ENCODE assay signal across 19 cellular contexts in genomic region chr6:31979238-31979898, GRCh38. TPM values are rescaled to one million over a fixed set of nuclear protein-coding genes. Genes with fewer than 3 reads are reported as not detected.
DNase-seq lines count a peak whose midpoint lies in the region; ATAC-seq lines count a peak whose summit lies in the region.
"Had no signal": no experiment of that assay in that cellular context is flagged by ENCODE, and none has a peak within 500 bp of the region (broad histone marks: within the 10 kb centered on the region; RNA-seq: fewer than 3 reads in every experiment).

No MANE protein-coding gene starts in this region.

- no peaks in the 10 kb centered on the region for H3K36me3 Mint-ChIP-seq in activated naive CD8-positive, alpha-beta T cell
- H3K36me3 Mint-ChIP-seq in activated naive CD8-positive, alpha-beta T cell treated with anti-CD3 and anti-CD28 coated beads, Interleukin-2, amount 50 U/mL, for 24 hours (ENCODE audit: low read depth): peaks cover 6% of the 10 kb centered on the region
- peaks cover 2% of the 10 kb centered on the region for H3K36me3 Mint-ChIP-seq in T-helper 17 cell (ENCODE audit: low read depth)
- H3K36me3 Mint-ChIP-seq in dendritic cell treated with granulocyte-macrophage colony-stimulating factor and Interleukin-4, amounts not matched to agents 40 ng/mL and 50 ng/mL, for 4 days (ENCODE audit: low read depth): peaks cover 44% of the 10 kb centered on the region

- peaks cover 19% of the 10 kb centered on the region for H3K4me1 Mint-ChIP-seq in activated naive CD8-positive, alpha-beta T cell (ENCODE audit: low read depth)
- H3K4me1 Mint-ChIP-seq in activated naive CD8-positive, alpha-beta T cell treated with anti-CD3 and anti-CD28 coated beads, Interleukin-2, amount 50 U/mL, for 24 hours: peaks cover 3% of the 10 kb centered on the region
- H3K4me1 Mint-ChIP-seq in T-helper 17 cell: peaks cover 9% of the 10 kb centered on the region
- H3K4me1 Mint-ChIP-seq in dendritic cell treated with granulocyte-macrophage colony-stimulating factor and Interleukin-4, amounts not matched to agents 40 ng/mL and 50 ng/mL, for 4 days (ENCODE audit: low read depth): peaks cover 6% of the 10 kb centered on the region
- H3K4me1 Mint-ChIP-seq: GM23338, IgD-negative memory B cell had no signal

- intact Hi-C loops in dendritic cell treated with granulocyte-macrophage colony-stimulating factor and Interleukin-4, amounts not matched to agents 40 ng/mL and 50 ng/mL, for 4 days (cut with micrococcal nuclease): no loop called here
- intact Hi-C loops in head of caudate nucleus (cut with DNase I): no loop called here

- H3K27me3 Mint-ChIP-seq in activated naive CD8-positive, alpha-beta T cell: no peaks in the 10 kb centered on the region
- no peaks in the 10 kb centered on the region for H3K27me3 Mint-ChIP-seq in activated naive CD8-positive, alpha-beta T cell treated with anti-CD3 and anti-CD28 coated beads, Interleukin-2, amount 50 U/mL, for 24 hours
- no peaks in the 10 kb centered on the region for H3K27me3 Mint-ChIP-seq in T-helper 17 cell
- H3K27me3 Mint-ChIP-seq in dendritic cell treated with granulocyte-macrophage colony-stimulating factor and Interleukin-4, amounts not matched to agents 40 ng/mL and 50 ng/mL, for 4 days: no peaks in the 10 kb centered on the region
- H3K27me3 Mint-ChIP-seq: IgD-negative memory B cell, type B pancreatic cell had no signal

- no peak for ATAC-seq in activated naive CD8-positive, alpha-beta T cell treated with anti-CD3 and anti-CD28 coated beads, Interleukin-2, amount 50 U/mL, for 24 hours
- ATAC-seq in T-helper 17 cell (no peak), HG02870 (IDR thresholded peaks at IDR 0.05; ENCODE audit: unreplicated experiment) (no peak)
- ATAC-seq: GM23338, mucosa of descending colon had no signal

- no peaks in the 10 kb centered on the region for H3K9me3 Mint-ChIP-seq in activated naive CD8-positive, alpha-beta T cell (ENCODE audit: low read depth)
- H3K9me3 Mint-ChIP-seq in activated naive CD8-positive, alpha-beta T cell treated with anti-CD3 and anti-CD28 coated beads, Interleukin-2, amount 50 U/mL, for 24 hours: no peaks in the 10 kb centered on the region
- no peaks in the 10 kb centered on the region for H3K9me3 Mint-ChIP-seq in dendritic cell treated with granulocyte-macrophage colony-stimulating factor and Interleukin-4, amounts not matched to agents 40 ng/mL and 50 ng/mL, for 4 days
- H3K9me3 Mint-ChIP-seq: IgD-negative memory B cell, type B pancreatic cell had no signal

- no peak for DNase-seq in activated naive CD8-positive, alpha-beta T cell treated with anti-CD3 and anti-CD28 coated beads, Interleukin-2, amount 50 U/mL, for 24 hours
- no peak for DNase-seq in T-helper 17 cell
- DNase-seq in ureter (ENCODE audit: low spot score): peak; percentile 22
- DNase-seq in stimulated activated CD4-positive, alpha-beta T cell treated with anti-CD3 and anti-CD28 coated beads, Interleukin-2, amount 100 ng/mL, for 48 hours: no peak
- no peak for DNase-seq in head of caudate nucleus
- DNase-seq: COR-L47; NCI-H2029; nucleus accumbens; stimulated activated CD4-positive, alpha-beta T cell treated with anti-CD3 and anti-CD28 coated beads, Interleukin-15, amount 100 ng/mL, for 24 hours; stimulated activated naive CD4-positive, alpha-beta T cell had no signal

- H3K9me3 ChIP-seq in T-helper 17 cell (ENCODE audit: control insufficient read depth, low read length, poor library complexity, severe bottlenecking): no peaks in the 10 kb centered on the region
- H3K9me3 ChIP-seq: mucosa of descending colon, right atrium auricular region had no signal

- H3K4me3 Mint-ChIP-seq in activated naive CD8-positive, alpha-beta T cell: no peak overlapping the region
- H3K4me3 Mint-ChIP-seq in activated naive CD8-positive, alpha-beta T cell treated with anti-CD3 and anti-CD28 coated beads, Interleukin-2, amount 50 U/mL, for 24 hours: no peak overlapping the region
- peak overlapping the region; percentile 36 for H3K4me3 Mint-ChIP-seq in T-helper 17 cell
- no peak overlapping the region for H3K4me3 Mint-ChIP-seq in dendritic cell treated with granulocyte-macrophage colony-stimulating factor and Interleukin-4, amounts not matched to agents 40 ng/mL and 50 ng/mL, for 4 days
- H3K4me3 Mint-ChIP-seq: GM23338, type B pancreatic cell had no signal

- peak overlapping the region; percentile 89 for H3K27ac Mint-ChIP-seq in activated naive CD8-positive, alpha-beta T cell
- no peak overlapping the region for H3K27ac Mint-ChIP-seq in activated naive CD8-positive, alpha-beta T cell treated with anti-CD3 and anti-CD28 coated beads, Interleukin-2, amount 50 U/mL, for 24 hours
- no peak overlapping the region for H3K27ac Mint-ChIP-seq in T-helper 17 cell
- peak overlapping the region; percentile 45 for H3K27ac Mint-ChIP-seq in dendritic cell treated with granulocyte-macrophage colony-stimulating factor and Interleukin-4, amounts not matched to agents 40 ng/mL and 50 ng/mL, for 4 days
- H3K27ac Mint-ChIP-seq: GM23338, type B pancreatic cell had no signal

RNA-seq across cellular contexts. Expression of gene C4A, which starts 2.5 kb away (rescaled TPM):
- total RNA-seq in T-helper 17 cell (1 to 10 TPM; 3.8 to 5.4 TPM), ureter (71.1 TPM)

RNA-seq across cellular contexts. Expression of gene DXO, which starts 7.4 kb away (rescaled TPM):
- total RNA-seq in T-helper 17 cell: 10 to 100 TPM; 31.9 to 35.0 TPM
- 29.3 TPM for total RNA-seq in ureter

RNA-seq across cellular contexts. Expression of gene SKIC2, which starts 20.4 kb away (rescaled TPM):
- 10 to 100 TPM; 85.5 to 94.5 TPM for total RNA-seq in T-helper 17 cell
- 73.7 TPM for total RNA-seq in ureter

RNA-seq across cellular contexts. Expression of gene NELFE, which starts 20.6 kb away (rescaled TPM):
- total RNA-seq in T-helper 17 cell (10 to 100 TPM; 45.8 to 46.2 TPM), ureter (59.6 TPM)

RNA-seq across cellular contexts. Expression of gene CFB, which starts 33.5 kb away (rescaled TPM):
- total RNA-seq in T-helper 17 cell (under 1 TPM in 1 of 2 donors, not detected in 1; 0.65 TPM), ureter (41.4 TPM)
- total RNA-seq: GM23338, NCI-H460 had no signal

Comparison
In these comparisons a context has a peak if more than half of its experiments do, and no peak if none do; other contexts are left out.
1. H3K27ac Mint-ChIP-seq: peak in activated naive CD8-positive, alpha-beta T cell (single experiment) and dendritic cell treated with granulocyte-macrophage colony-stimulating factor and Interleukin-4, amounts not matched to agents 40 ng/mL and 50 ng/mL, for 4 days (single experiment); none in activated naive CD8-positive, alpha-beta T cell treated with anti-CD3 and anti-CD28 coated beads, Interleukin-2, amount 50 U/mL, for 24 hours (single experiment) and T-helper 17 cell (single experiment).
2. RNA of gene C4A, which starts 2.5 kb away (total RNA-seq): 71.1 TPM in ureter (single experiment); 3.8 to 5.4 TPM in T-helper 17 cell; every median in the first group is over 10 times any median in the second.